In the genomic region with DNA sequence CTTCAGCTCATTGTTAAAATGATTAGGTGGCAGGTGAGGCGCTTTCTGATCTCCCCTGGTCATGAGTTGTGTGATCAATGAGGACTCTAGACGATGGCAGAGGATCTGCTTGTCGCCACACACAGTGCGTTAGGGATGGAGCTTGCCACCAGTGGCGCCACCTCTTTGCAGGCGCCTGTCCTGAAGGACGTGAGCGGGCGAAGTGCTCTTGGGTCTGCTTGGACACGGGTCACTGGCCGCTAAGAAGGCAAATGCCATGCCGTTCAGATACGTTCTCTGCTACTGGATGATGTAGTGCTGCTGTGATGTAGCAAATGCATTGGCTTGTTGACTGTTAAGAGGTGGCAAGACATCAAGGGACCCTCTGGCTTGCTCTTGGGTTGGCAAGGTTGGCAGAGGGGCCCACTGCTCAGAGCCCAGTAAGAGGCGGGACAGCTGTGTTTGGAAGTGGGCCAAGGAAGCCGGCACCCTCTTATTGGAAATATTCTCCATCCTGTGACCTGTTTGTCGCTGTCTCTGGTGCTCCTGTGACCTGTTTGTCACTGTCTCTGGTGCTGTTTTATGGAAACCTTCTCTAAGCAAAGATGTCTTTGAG, we compare ENCODE assay signal across 26 cellular contexts. TPM values are rescaled to one million over a fixed set of nuclear protein-coding genes. Genes with fewer than 3 reads are reported as not detected.
DNase-seq lines count a peak whose midpoint lies in the region; ATAC-seq and TF ChIP-seq lines count a peak whose summit lies in the region.
"Had no signal": no experiment of that assay in that cellular context is flagged by ENCODE, and none has a peak within 500 bp of the region (broad histone marks: within the 10 kb centered on the region; RNA-seq: fewer than 3 reads in every experiment).

No MANE protein-coding gene starts in this region.

- no peak for TF ChIP-seq POLR2A in esophagus muscularis mucosa (IDR thresholded peaks at IDR 0.05; ENCODE audit: low read depth)
- TF ChIP-seq POLR2A in suprapubic skin (IDR thresholded peaks at IDR 0.05): no peak

- H3K4me1 Mint-ChIP-seq in activated T-cell treated with anti-CD3 and anti-CD28 coated beads, Interleukin-2, amount 50 U/mL, for 24 hours (ENCODE audit: low read depth): peaks cover 1% of the 10 kb centered on the region
- H3K4me1 Mint-ChIP-seq in activated T-cell treated with anti-CD3 and anti-CD28 coated beads, Interleukin-2, amount 50 U/mL, for 4 hours (ENCODE audit: low read depth): no peaks in the 10 kb centered on the region
- no peaks in the 10 kb centered on the region for H3K4me1 Mint-ChIP-seq in activated naive CD4-positive, alpha-beta T cell treated with anti-CD3 and anti-CD28 coated beads for 36 hours (ENCODE audit: low read depth)
- H3K4me1 Mint-ChIP-seq: central memory CD8-positive, alpha-beta T cell; immature natural killer cell had no signal

- no peak for TF ChIP-seq EP300 in esophagus muscularis mucosa (IDR thresholded peaks at IDR 0.05)
- TF ChIP-seq EP300 in suprapubic skin (IDR thresholded peaks at IDR 0.05): no peak

- CTCF ChIA-PET in HEK293 (lab: Yijun Ruan, JAX): interaction anchor here (0.6 kb wide), 1 partner anchor 131 kb away, joined by 4 read pairs; no protein-coding TSS in a partner anchor
- CTCF ChIA-PET in activated naive CD4-positive, alpha-beta T cell treated with anti-CD3 and anti-CD28 coated beads for 36 hours (lab: Charles Lee): interaction anchor here (2.0 kb wide), 1 partner anchor 17 kb away, joined by 8 read pairs; no protein-coding TSS in a partner anchor

- DNase-seq in activated T-cell treated with anti-CD3 and anti-CD28 coated beads, Interleukin-2, amount 50 U/mL, for 24 hours: peak; percentile 12
- DNase-seq in activated T-cell treated with anti-CD3 and anti-CD28 coated beads, Interleukin-2, amount 50 U/mL, for 4 hours: no peak
- DNase-seq in esophagus muscularis mucosa (ENCODE audit: extremely low spot score) (no peak), suprapubic skin (ENCODE audit: low spot score in 2 of 2) (peak; percentile 47 to 48), kidney glomerular epithelial cell (lab: John Stamatoyannopoulos, UW) (no peak)
- DNase-seq in activated naive CD4-positive, alpha-beta T cell treated with anti-CD3 and anti-CD28 coated beads for 36 hours: no peak
- DNase-seq: ACHN; activated CD4-positive, CD25-positive, alpha-beta regulatory T cell treated with anti-CD3 and anti-CD28 coated beads, Interleukin-2, amount 50 U/mL, for 72 hours; activated CD8-positive, alpha-beta T cell treated with anti-CD3 and anti-CD28 coated beads, Interleukin-2, amount 10 ng/mL, durations not matched to agents 7 days and 5 days; BE2C; COR-L47; DMS53; GDM1; immature natural killer cell; naive thymus-derived CD4-positive, alpha-beta T cell; NCI-H1092 treated with DMSO at 0.1 percent for 48 hours; NCI-H187 treated with DMSO at 0.1 percent for 48 hours; NCI-H82; RPMI8226 had no signal

- H3K27me3 ChIP-seq in esophagus muscularis mucosa (no peaks in the 10 kb centered on the region), suprapubic skin (no peaks in the 10 kb centered on the region)
- H3K27me3 ChIP-seq: BE2C had no signal

- no peak overlapping the region for H3K27ac Mint-ChIP-seq in activated T-cell treated with anti-CD3 and anti-CD28 coated beads, Interleukin-2, amount 50 U/mL, for 24 hours
- no peak overlapping the region for H3K27ac Mint-ChIP-seq in activated naive CD4-positive, alpha-beta T cell treated with anti-CD3 and anti-CD28 coated beads for 36 hours
- H3K27ac Mint-ChIP-seq: activated CD8-positive, alpha-beta T cell treated with anti-CD3 and anti-CD28 coated beads, Interleukin-2, amount 10 ng/mL, durations not matched to agents 7 days and 5 days; immature natural killer cell; stimulated activated naive CD8-positive, alpha-beta T cell treated with anti-CD3 and anti-CD28 coated beads, Interleukin-15, Interleukin-2, amounts not matched to agents 100 ng/mL and 50 ng/mL, for 24 hours had no signal

- H3K27me3 Mint-ChIP-seq in activated T-cell treated with anti-CD3 and anti-CD28 coated beads, Interleukin-2, amount 50 U/mL, for 24 hours: no peaks in the 10 kb centered on the region
- H3K27me3 Mint-ChIP-seq in activated T-cell treated with anti-CD3 and anti-CD28 coated beads, Interleukin-2, amount 50 U/mL, for 4 hours (ENCODE audit: low read depth): no peaks in the 10 kb centered on the region
- H3K27me3 Mint-ChIP-seq in activated naive CD4-positive, alpha-beta T cell treated with anti-CD3 and anti-CD28 coated beads for 36 hours (ENCODE audit: low read depth): no peaks in the 10 kb centered on the region
- H3K27me3 Mint-ChIP-seq: naive thymus-derived CD4-positive, alpha-beta T cell; stimulated activated naive CD8-positive, alpha-beta T cell treated with anti-CD3 and anti-CD28 coated beads, Interleukin-15, Interleukin-2, amounts not matched to agents 100 ng/mL and 50 ng/mL, for 24 hours had no signal

- WGBS in esophagus muscularis mucosa: 89% methylated on average over 13 of the region's 16 CpGs
- WGBS in suprapubic skin: 93% methylated on average over 16 of the region's 16 CpGs

- H3K4me3 Mint-ChIP-seq in activated T-cell treated with anti-CD3 and anti-CD28 coated beads, Interleukin-2, amount 50 U/mL, for 24 hours: no peak overlapping the region
- H3K4me3 Mint-ChIP-seq in activated T-cell treated with anti-CD3 and anti-CD28 coated beads, Interleukin-2, amount 50 U/mL, for 4 hours: no peak overlapping the region
- no peak overlapping the region for H3K4me3 Mint-ChIP-seq in activated naive CD4-positive, alpha-beta T cell treated with anti-CD3 and anti-CD28 coated beads for 36 hours
- H3K4me3 Mint-ChIP-seq: activated CD8-positive, alpha-beta T cell treated with anti-CD3 and anti-CD28 coated beads, Interleukin-2, amount 10 ng/mL, durations not matched to agents 7 days and 5 days; central memory CD8-positive, alpha-beta T cell; immature natural killer cell; stimulated activated naive CD8-positive, alpha-beta T cell treated with anti-CD3 and anti-CD28 coated beads, Interleukin-15, Interleukin-2, amounts not matched to agents 100 ng/mL and 50 ng/mL, for 24 hours had no signal

- no peaks in the 10 kb centered on the region for H3K36me3 Mint-ChIP-seq in activated T-cell treated with anti-CD3 and anti-CD28 coated beads, Interleukin-2, amount 50 U/mL, for 24 hours (ENCODE audit: low read depth)
- no peaks in the 10 kb centered on the region for H3K36me3 Mint-ChIP-seq in activated T-cell treated with anti-CD3 and anti-CD28 coated beads, Interleukin-2, amount 50 U/mL, for 4 hours (ENCODE audit: insufficient read depth)
- no peaks in the 10 kb centered on the region for H3K36me3 Mint-ChIP-seq in activated naive CD4-positive, alpha-beta T cell treated with anti-CD3 and anti-CD28 coated beads for 36 hours (ENCODE audit: low read depth)
- H3K36me3 Mint-ChIP-seq: immature natural killer cell; naive thymus-derived CD4-positive, alpha-beta T cell had no signal

- H3K4me1 ChIP-seq in HEK293 (ENCODE audit: control insufficient read depth, insufficient read depth, low read length) (no peaks in the 10 kb centered on the region; the same call in 1 of the 2 replicates), esophagus muscularis mucosa (peaks cover 46 to 80% (median 71%) of the 10 kb centered on the region in 4 donors), suprapubic skin (peaks cover 19% of the 10 kb centered on the region)
- H3K4me1 ChIP-seq: BE2C had no signal

- H3K4me3 ChIP-seq in HEK293 (ENCODE audit: low read depth, low read length) (no peak overlapping the region), esophagus muscularis mucosa (peak overlapping the region in 3 of 4 donors; percentile 2 to 12 (median 9)), suprapubic skin (no peak overlapping the region)
- H3K4me3 ChIP-seq: SK-N-MC, skin epidermis had no signal

- intact Hi-C loops in esophagus muscularis mucosa (cut with DNase I): no loop called here
- intact Hi-C loops in activated naive CD4-positive, alpha-beta T cell treated with anti-CD3 and anti-CD28 coated beads for 36 hours (cut with micrococcal nuclease): no loop called here

- POLR2A ChIA-PET in HEK293 (lab: Yijun Ruan, JAX): no interaction called here

- H3K27ac ChIP-seq in HEK293 (ENCODE audit: extremely low read depth, low read depth, low read length) (no peak overlapping the region), esophagus muscularis mucosa (replicated peaks in 1 of 4) (peak overlapping the region; percentile 6 to 55 (median 38)), suprapubic skin (no peak overlapping the region)
- H3K27ac ChIP-seq: SK-N-MC had no signal

- H3K9me3 Mint-ChIP-seq in activated T-cell treated with anti-CD3 and anti-CD28 coated beads, Interleukin-2, amount 50 U/mL, for 24 hours: no peaks in the 10 kb centered on the region
- no peaks in the 10 kb centered on the region for H3K9me3 Mint-ChIP-seq in activated T-cell treated with anti-CD3 and anti-CD28 coated beads, Interleukin-2, amount 50 U/mL, for 4 hours
- H3K9me3 Mint-ChIP-seq in activated naive CD4-positive, alpha-beta T cell treated with anti-CD3 and anti-CD28 coated beads for 36 hours: no peaks in the 10 kb centered on the region
- H3K9me3 Mint-ChIP-seq: central memory CD8-positive, alpha-beta T cell; immature natural killer cell; naive thymus-derived CD4-positive, alpha-beta T cell; stimulated activated naive CD8-positive, alpha-beta T cell treated with anti-CD3 and anti-CD28 coated beads, Interleukin-15, Interleukin-2, amounts not matched to agents 100 ng/mL and 50 ng/mL, for 24 hours had no signal

- no peak for ATAC-seq in activated T-cell treated with anti-CD3 and anti-CD28 coated beads, Interleukin-2, amount 50 U/mL, for 4 hours
- ATAC-seq in GM21825 (IDR thresholded peaks at IDR 0.05; ENCODE audit: unreplicated experiment): no peak
- ATAC-seq: activated CD8-positive, alpha-beta T cell treated with anti-CD3 and anti-CD28 coated beads, Interleukin-2, amount 10 ng/mL, durations not matched to agents 7 days and 5 days; naive thymus-derived CD4-positive, alpha-beta T cell had no signal

- no peaks in the 10 kb centered on the region for H3K36me3 ChIP-seq in HEK293 (ENCODE audit: control insufficient read depth in 2 of 2, insufficient read depth in 1 of 2, low read length in 2 of 2)
- H3K36me3 ChIP-seq in esophagus muscularis mucosa: peaks cover 0 to 3% (median 0%) of the 10 kb centered on the region in 4 donors
- no peaks in the 10 kb centered on the region for H3K36me3 ChIP-seq in suprapubic skin
- H3K36me3 ChIP-seq: BE2C had no signal

- TF ChIP-seq CTCF in HEK293 (tag by site-specific recombination; IDR thresholded peaks at IDR 0.05): no peak
- TF ChIP-seq CTCF in esophagus muscularis mucosa (IDR thresholded peaks at IDR 0.05): no peak
- TF ChIP-seq CTCF in suprapubic skin (IDR thresholded peaks at IDR 0.05): no peak

- no peaks in the 10 kb centered on the region for H3K9me3 ChIP-seq in HEK293 (ENCODE audit: control insufficient read depth, insufficient read depth, low read depth, low read length)
- H3K9me3 ChIP-seq in esophagus muscularis mucosa: no peaks in the 10 kb centered on the region
- no peaks in the 10 kb centered on the region for H3K9me3 ChIP-seq in suprapubic skin
- H3K9me3 ChIP-seq: BE2C had no signal

TF ChIP-seq in HEK293, 187 proteins besides CTCF, POLR2A, EP300 and RAD21 (continues in another document):
- TF ChIP-seq ZNF510 (tag by site-specific recombination; IDR thresholded peaks at IDR 0.05; ENCODE audit: insufficient replicate concordance): no peak

RNA-seq across cellular contexts. Expression of a gene that starts 14.5 kb away (rescaled TPM):
- 10 to 100 TPM; 17.5 to 20.4 (median 18.3) TPM for total RNA-seq in activated T-cell treated with anti-CD3 and anti-CD28 coated beads, Interleukin-2, amount 50 U/mL, for 4 hours
- total RNA-seq in esophagus muscularis mucosa (10 to 100 TPM; 20.4 to 40.4 (median 35.3) TPM), suprapubic skin (10 to 100 TPM; 10.1 to 31.6 (median 15.1) TPM)
- total RNA-seq in activated naive CD4-positive, alpha-beta T cell treated with anti-CD3 and anti-CD28 coated beads for 36 hours: 10 to 100 TPM; 19.4 to 21.3 TPM
- total RNA-seq: fibroblast of lung had no signal

Comparison
In these comparisons a context has a peak if more than half of its experiments do, and no peak if none do; other contexts are left out.
1. DNase-seq: peak in activated T-cell treated with anti-CD3 and anti-CD28 coated beads, Interleukin-2, amount 50 U/mL, for 24 hours (single experiment) and suprapubic skin (2 of 2); none in activated T-cell treated with anti-CD3 and anti-CD28 coated beads, Interleukin-2, amount 50 U/mL, for 4 hours (single experiment), esophagus muscularis mucosa (single experiment), activated naive CD4-positive, alpha-beta T cell treated with anti-CD3 and anti-CD28 coated beads for 36 hours (single experiment) and kidney glomerular epithelial cell (single experiment).
2. H3K27ac ChIP-seq: peak in esophagus muscularis mucosa (4 of 4); none in HEK293 (single experiment) and suprapubic skin (single experiment).
3. H3K4me3 ChIP-seq: peak in esophagus muscularis mucosa (3 of 4); none in HEK293 (single experiment) and suprapubic skin (single experiment).